Comparison of ENCODE assay signal across 1 cellular context in genomic region chr1:41372600-41372993, GRCh38.
TF ChIP-seq lines count a peak whose summit lies in the region.

No MANE protein-coding gene starts in this region.

TF ChIP-seq in WTC11, 78 proteins besides CTCF, POLR2A, EP300 and RAD21 (continued from another document):
- TF ChIP-seq PRDM15 (CRISPR knock-in tag; IDR thresholded peaks at IDR 0.05) (no peak), FOXK1 (CRISPR knock-in tag; IDR thresholded peaks at IDR 0.05) (no peak), TEAD1 (CRISPR knock-in tag; IDR thresholded peaks at IDR 0.05) (no peak), PRRX2 (CRISPR knock-in tag; IDR thresholded peaks at IDR 0.05) (no peak), ZNF263 (CRISPR knock-in tag; IDR thresholded peaks at IDR 0.05; ENCODE audit: low read depth) (no peak), ZNF121 (CRISPR knock-in tag; IDR thresholded peaks at IDR 0.05) (no peak), ETV6 (CRISPR knock-in tag; IDR thresholded peaks at IDR 0.05) (no peak), ZNF317 (CRISPR knock-in tag; IDR thresholded peaks at IDR 0.05; ENCODE audit: borderline replicate concordance, low read depth) (no peak), GRHL2 (CRISPR knock-in tag; IDR thresholded peaks at IDR 0.05; ENCODE audit: insufficient replicate concordance, severe bottlenecking) (no peak), MAX (CRISPR knock-in tag; IDR thresholded peaks at IDR 0.05) (no peak)
TF ChIP-seq in WTC11: peak in this region for 0.
